In genomic region chr5:133026664-133027153, GRCh38 we compare ENCODE assay signal across 7 cellular contexts. TPM values are rescaled to one million over a fixed set of nuclear protein-coding genes. Genes with fewer than 3 reads are reported as not detected.
DNase-seq lines count a peak whose midpoint lies in the region; ATAC-seq, FAIRE-seq and TF ChIP-seq lines count a peak whose summit lies in the region.

No MANE protein-coding gene starts in this region.

- H3K27ac ChIP-seq in HUES6 (ENCODE audit: low read depth, low read length), result no peak overlapping the region
- peak overlapping the region; percentile 25 to 61 for H3K27ac ChIP-seq in kidney (ENCODE audit: low read depth in 2 of 2, low read length in 2 of 2)
- peak overlapping the region; percentile 99 for H3K27ac ChIP-seq in subcutaneous abdominal adipose tissue (ENCODE audit: low read depth, low read length)

- H3K36me3 Mint-ChIP-seq in activated naive CD8-positive, alpha-beta T cell treated with anti-CD3 and anti-CD28 coated beads for 36 hours, result peaks cover 17% of the 10 kb centered on the region

- DNase-seq in activated naive CD8-positive, alpha-beta T cell treated with anti-CD3 and anti-CD28 coated beads for 36 hours, result no peak
- DNase-seq in kidney, result no peak
- DNase-seq in COLO829 (ENCODE audit: low spot score), result no peak

- H3K9ac ChIP-seq in HUES6 (ENCODE audit: low read length) (no peak overlapping the region), kidney (ENCODE audit: low read length in 2 of 2) (peak overlapping the region in 1 of 2 donors; percentile 62), subcutaneous abdominal adipose tissue (ENCODE audit: low read length in 5 of 5) (peak overlapping the region in 4 of 5 donors; percentile 21 to 66 (median 54))

- no peaks in the 10 kb centered on the region for H3K27me3 ChIP-seq in HUES6 (ENCODE audit: control insufficient read depth, insufficient read depth, low read length)
- no peaks in the 10 kb centered on the region for H3K27me3 ChIP-seq in subcutaneous abdominal adipose tissue (ENCODE audit: control insufficient read depth in 5 of 5, insufficient read depth in 4 of 5, low read length in 5 of 5)

- TF ChIP-seq CTCF in kidney (IDR thresholded peaks at IDR 0.05; ENCODE audit: borderline replicate concordance, extremely low read depth, insufficient read depth), result no peak

- peak overlapping the region; percentile 92 for H3K4me3 Mint-ChIP-seq in activated naive CD8-positive, alpha-beta T cell treated with anti-CD3 and anti-CD28 coated beads for 36 hours

- intact Hi-C loops in kidney (cut with DNase I), result no loop called here

- peak overlapping the region; percentile 40 for H3K27ac Mint-ChIP-seq in activated naive CD8-positive, alpha-beta T cell treated with anti-CD3 and anti-CD28 coated beads for 36 hours

- H3K36me3 ChIP-seq in HUES6 (ENCODE audit: control insufficient read depth, insufficient read depth, low read length), result peaks cover 7% of the 10 kb centered on the region
- H3K36me3 ChIP-seq in kidney (ENCODE audit: control insufficient read depth in 1 of 2, insufficient read depth in 2 of 2, low read length in 2 of 2), result no peaks in the 10 kb centered on the region
- H3K36me3 ChIP-seq in subcutaneous abdominal adipose tissue (ENCODE audit: control insufficient read depth in 5 of 5, insufficient read depth in 5 of 5, low read length in 5 of 5), result no peaks in the 10 kb centered on the region

- H3K9me3 ChIP-seq in HUES6 (ENCODE audit: control insufficient read depth, insufficient read depth, low read depth, low read length) (no peaks in the 10 kb centered on the region), kidney (ENCODE audit: control insufficient read depth in 1 of 2, low read length in 2 of 2) (no peaks in the 10 kb centered on the region), subcutaneous abdominal adipose tissue (ENCODE audit: control insufficient read depth in 5 of 5, low read length in 5 of 5) (no peaks in the 10 kb centered on the region)

- H3K4me1 ChIP-seq in HUES6 (ENCODE audit: control insufficient read depth, insufficient read depth, low read length) (peaks cover 9% of the 10 kb centered on the region; the same call in 1 of the 2 replicates), kidney (ENCODE audit: control insufficient read depth in 1 of 2, insufficient read depth in 1 of 2, low read depth in 1 of 2, low read length in 2 of 2) (no peaks in the 10 kb centered on the region), subcutaneous abdominal adipose tissue (ENCODE audit: control insufficient read depth in 5 of 5, insufficient read depth in 5 of 5, low read length in 5 of 5) (peaks cover 0 to 14% (median 8%) of the 10 kb centered on the region in 5 donors)

- H3K9me3 Mint-ChIP-seq in activated naive CD8-positive, alpha-beta T cell treated with anti-CD3 and anti-CD28 coated beads for 36 hours, result peaks cover 3% of the 10 kb centered on the region

- FAIRE-seq in kidney (lab: Jason Lieb, UNC), result no peak

- ATAC-seq in GM19463 (IDR thresholded peaks at IDR 0.05; ENCODE audit: unreplicated experiment), result no peak
- ATAC-seq in GM21447 (IDR thresholded peaks at IDR 0.05; ENCODE audit: unreplicated experiment), result no peak

- H3K4me3 ChIP-seq in HUES6 (ENCODE audit: low read depth, low read length), result peak overlapping the region; percentile 54
- peak overlapping the region; percentile 67 to 97 for H3K4me3 ChIP-seq in kidney (ENCODE audit: low read length in 2 of 2)
- peak overlapping the region; percentile 55 to 89 (median 81) for H3K4me3 ChIP-seq in subcutaneous abdominal adipose tissue (ENCODE audit: low read depth in 1 of 5, low read length in 5 of 5)

- H3K27me3 Mint-ChIP-seq in activated naive CD8-positive, alpha-beta T cell treated with anti-CD3 and anti-CD28 coated beads for 36 hours, result no peaks in the 10 kb centered on the region

- H3K4me1 Mint-ChIP-seq in activated naive CD8-positive, alpha-beta T cell treated with anti-CD3 and anti-CD28 coated beads for 36 hours, result peaks cover 10% of the 10 kb centered on the region

RNA-seq across cellular contexts. Expression of gene ZCCHC10, which starts 0.4 kb away (rescaled TPM):
- 10 to 100 TPM; 31.2 to 33.5 TPM for total RNA-seq in activated naive CD8-positive, alpha-beta T cell treated with anti-CD3 and anti-CD28 coated beads for 36 hours
- total RNA-seq in kidney, result 19.9 TPM
- polyA plus RNA-seq in kidney (ENCODE audit: insufficient read depth, low read depth, low replicate concordance), result 32.7 TPM

RNA-seq across cellular contexts. Expression of gene HSPA4, which starts 25.1 kb away (rescaled TPM):
- 100 to 1,000 TPM; 296 to 302 TPM for total RNA-seq in activated naive CD8-positive, alpha-beta T cell treated with anti-CD3 and anti-CD28 coated beads for 36 hours
- total RNA-seq in kidney, result 79.7 TPM
- polyA plus RNA-seq in kidney (ENCODE audit: insufficient read depth, low read depth, low replicate concordance), result 81.5 TPM
